Comparison of ENCODE assay signal across 16 cellular contexts in the genomic region with DNA sequence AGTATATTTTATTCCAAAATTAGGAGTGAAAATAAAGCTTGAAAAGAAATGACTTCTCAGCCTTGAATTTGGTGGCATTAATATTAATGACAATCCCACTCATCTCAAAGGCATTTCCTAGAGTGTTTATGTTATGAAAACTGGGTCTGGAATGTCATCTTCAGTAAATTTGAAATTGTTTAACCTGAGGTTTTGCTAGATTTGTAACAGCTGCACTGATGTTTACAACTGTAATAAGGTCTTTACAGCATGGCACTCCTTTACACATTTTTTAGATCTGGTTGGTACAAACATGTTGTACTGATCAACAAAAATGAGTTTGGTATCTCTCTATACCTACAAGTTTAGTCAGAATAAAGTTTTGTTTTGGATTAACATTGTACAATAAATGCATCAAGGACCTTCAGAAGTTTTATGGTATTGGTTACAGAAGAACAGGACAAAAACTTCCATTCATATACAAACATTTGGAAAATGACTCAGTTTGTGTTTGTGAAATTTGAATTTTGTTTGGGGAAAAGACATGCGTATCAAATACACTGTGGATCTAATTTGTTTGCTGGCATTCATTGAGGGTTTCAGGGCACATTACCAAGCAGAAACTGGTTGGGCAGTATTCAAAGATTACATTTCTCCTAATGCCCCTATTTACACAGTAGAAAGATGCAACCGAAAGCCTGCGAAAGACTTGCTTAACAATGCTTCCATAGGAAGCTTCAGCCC. TPM values are rescaled to one million over a fixed set of nuclear protein-coding genes. Genes with fewer than 3 reads are reported as not detected.
DNase-seq lines count a peak whose midpoint lies in the region; ATAC-seq and TF ChIP-seq lines count a peak whose summit lies in the region.
"Had no signal": no experiment of that assay in that cellular context is flagged by ENCODE, and none has a peak within 500 bp of the region (broad histone marks: within the 10 kb centered on the region; RNA-seq: fewer than 3 reads in every experiment).

No MANE protein-coding gene starts in this region.

- H3K4me1 ChIP-seq in smooth muscle cell (ENCODE audit: low read depth) = peaks cover 10% of the 10 kb centered on the region
- H3K4me1 ChIP-seq: adrenal gland had no signal

- no peak overlapping the region for H2AFZ ChIP-seq in smooth muscle cell (ENCODE audit: low read depth)

- peak overlapping the region; percentile 9 for H3K4me2 ChIP-seq in smooth muscle cell

- TF ChIP-seq CTCF in foreskin fibroblast (IDR thresholded peaks at IDR 0.05; ENCODE audit: low read depth, low read length) (no peak), smooth muscle cell (IDR thresholded peaks at IDR 0.05; ENCODE audit: borderline replicate concordance, insufficient read depth, poor library complexity, severe bottlenecking) (no peak)

- no peaks in the 10 kb centered on the region for H3F3A ChIP-seq in smooth muscle cell (ENCODE audit: low read depth)

- H3K27me3 ChIP-seq in smooth muscle cell (ENCODE audit: low read depth) (no peaks in the 10 kb centered on the region), H7 (ENCODE audit: control insufficient read depth, insufficient read depth, low read length) (no peaks in the 10 kb centered on the region)
- H3K27me3 ChIP-seq: adrenal gland, upper lobe of left lung had no signal

- WGBS in smooth muscle cell (ENCODE audit: low lambda C conversion rate) = 81% methylated on average over 3 of the region's 3 CpGs

- peak; percentile 51 for ATAC-seq in SK-N-SH treated with all-trans-retinoic acid at 6 μM for 48 hours
- ATAC-seq: stimulated activated memory B cell treated with anti-CD40 and anti-IgM and Interleukin-4, amounts not matched to agents 10 μg/mL and 1 μg/mL and 100 μg/mL, for 72 hours had no signal

- no peaks in the 10 kb centered on the region for H4K20me1 ChIP-seq in smooth muscle cell (ENCODE audit: low read depth)

- H3K4me3 ChIP-seq in foreskin fibroblast (ENCODE audit: low read depth in 1 of 2, low read length in 2 of 2) = no peak overlapping the region
- no peak overlapping the region for H3K4me3 ChIP-seq in smooth muscle cell
- no peak overlapping the region for H3K4me3 ChIP-seq in H7 (ENCODE audit: insufficient read depth, low read depth, low read length)
- H3K4me3 ChIP-seq: adrenal gland, upper lobe of left lung had no signal

- DNase-seq in DMS53 (lab: John Stamatoyannopoulos, UW) (peak; percentile 3), DMS53 treated with DMSO at 0.1 percent for 48 hours (lab: John Stamatoyannopoulos, UW; ENCODE audit: unreplicated experiment) (no peak), foreskin fibroblast (peak; percentile 14 to 47), smooth muscle cell (lab: John Stamatoyannopoulos, UW; ENCODE audit: unreplicated experiment) (no peak), superior temporal gyrus (ENCODE audit: extremely low spot score) (no peak), H7 (no peak), NCI-H748 (lab: John Stamatoyannopoulos, UW; ENCODE audit: unreplicated experiment) (no peak)
- DNase-seq: activated CD4-positive, alpha-beta memory T cell treated with anti-CD3 and anti-CD28 coated beads, Interleukin-2, amount 10 ng/mL, durations not matched to agents 7 days and 5 days; adrenal gland; GF-D8; Karpas-422; kidney glomerular epithelial cell; NCI-H1694 treated with DMSO at 0.1 percent for 48 hours; upper lobe of left lung had no signal

- H3K36me3 ChIP-seq in smooth muscle cell (ENCODE audit: low read depth) (no peaks in the 10 kb centered on the region), H7 (replicated peaks; ENCODE audit: control insufficient read depth, insufficient read depth, low read length) (no peaks in the 10 kb centered on the region)
- H3K36me3 ChIP-seq: adrenal gland, upper lobe of left lung had no signal

- no peak overlapping the region for H3K27ac ChIP-seq in smooth muscle cell (ENCODE audit: low read depth)
- H3K27ac ChIP-seq: adrenal gland, upper lobe of left lung had no signal

- no peak overlapping the region for H3K9ac ChIP-seq in smooth muscle cell (ENCODE audit: low read depth)

- H3K79me2 ChIP-seq in smooth muscle cell (ENCODE audit: low read depth) = peaks cover 16% of the 10 kb centered on the region

- H3K9me3 ChIP-seq in smooth muscle cell (replicated peaks; ENCODE audit: low read depth) = no peaks in the 10 kb centered on the region
- H3K9me3 ChIP-seq: adrenal gland, upper lobe of left lung had no signal

TF ChIP-seq in SK-N-SH treated with all-trans-retinoic acid at 6 μM for 48 hours, 23 proteins besides CTCF, POLR2A, EP300 and RAD21:
- no peak for TF ChIP-seq ZFP3 (CRISPR knock-in tag; IDR thresholded peaks at IDR 0.05)

RNA-seq across cellular contexts. Expression of gene FANCC, which starts 11.6 kb away (rescaled TPM):
- 7.9 and 11.2 TPM in 2 replicates for total RNA-seq in smooth muscle cell
- polyA plus RNA-seq in smooth muscle cell = 9.5 and 11.0 TPM in 2 replicates
- 5.8 and 6.7 TPM in 2 replicates for total RNA-seq in H7 (2014; rRNA removed; shearing (Covaris generic))

Comparison
In these comparisons a context has a peak if more than half of its experiments do, and no peak if none do; other contexts are left out.
1. DNase-seq: peak in DMS53 (single experiment) and foreskin fibroblast (2 of 2); none in DMS53 treated with DMSO at 0.1 percent for 48 hours (single experiment), smooth muscle cell (single experiment), superior temporal gyrus (single experiment), H7 (single experiment) and NCI-H748 (single experiment).